In the genomic region with DNA sequence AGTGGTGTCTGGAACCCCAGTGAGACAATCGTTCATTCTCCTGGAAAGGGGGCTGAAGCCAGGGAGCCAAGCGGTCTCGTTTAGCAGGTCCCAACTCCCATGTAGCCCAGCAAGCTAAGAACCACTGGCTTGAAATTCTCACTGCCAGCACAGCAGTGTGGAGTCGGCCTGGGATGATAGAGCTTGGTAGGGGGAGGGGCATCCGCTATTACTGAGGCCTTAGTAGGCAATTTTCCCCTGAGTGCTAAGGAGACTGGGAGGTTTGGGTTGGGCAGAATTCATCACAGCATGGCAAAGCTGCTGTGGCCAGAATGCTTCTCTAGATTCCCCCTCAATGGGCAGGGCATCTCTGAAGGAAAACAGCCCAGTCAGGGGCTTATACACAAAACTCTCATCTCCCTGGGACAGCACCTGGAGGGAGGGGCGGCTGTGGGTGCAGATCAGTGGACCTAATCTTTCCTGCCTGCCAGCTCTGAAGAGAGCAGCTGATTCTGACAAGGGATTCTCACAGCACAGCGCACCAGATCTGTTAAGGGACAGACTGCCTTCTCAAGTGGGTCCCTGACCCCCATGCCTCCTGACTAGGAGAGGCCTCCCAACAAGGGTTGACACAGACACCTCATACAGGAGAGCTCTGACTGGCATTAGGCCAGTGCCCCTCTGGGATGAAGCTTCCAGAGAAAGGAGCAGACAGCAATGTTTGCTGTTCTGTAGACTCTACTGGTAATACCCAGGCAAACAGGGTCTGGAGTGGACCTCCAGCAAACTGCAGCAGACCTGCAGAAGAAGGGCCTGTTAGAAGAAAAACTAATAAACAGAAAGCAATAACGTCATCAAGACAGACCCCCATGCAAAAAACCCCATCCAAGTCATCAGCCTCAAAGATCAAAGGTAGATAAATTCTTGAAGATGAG, we compare ENCODE assay signal across 1 cellular context.
A peak's percentile ranks its signal among the peaks of the same experiment; 100 is the strongest.
TF ChIP-seq lines count a peak whose summit lies in the region.

No MANE protein-coding gene starts in this region.

TF ChIP-seq in HepG2, 621 proteins besides CTCF, POLR2A, EP300 and RAD21:
- TF ChIP-seq ATF7 (IDR thresholded peaks at IDR 0.05) (0 out of 2 replicates have a peak, but pooled peaks have one; percentile 18), ATF7 (CRISPR knock-in tag; IDR thresholded peaks at IDR 0.05) (no peak), SP1 (IDR thresholded peaks at IDR 0.05) (no peak), SP1 (CRISPR knock-in tag; IDR thresholded peaks at IDR 0.05) (no peak)
TF ChIP-seq in HepG2: peak in this region for 1.
